In genomic region chr12:50111693-50112455, GRCh38 we compare ENCODE assay signal across 1 cellular context.
TF ChIP-seq lines count a peak whose summit lies in the region.

Gene COX14, plus strand, starts transcription at chr12:50112236. Its CDS starts 7,808 bp downstream, at chr12:50120044.

TF ChIP-seq in GM23338, 12 proteins besides CTCF, POLR2A, EP300 and RAD21 (continued from another document):
- TF ChIP-seq ZNF462 (CRISPR knock-in tag; IDR thresholded peaks at IDR 0.05): no peak
- TF ChIP-seq JUNB (IDR thresholded peaks at IDR 0.05; ENCODE audit: unreplicated experiment): no peak
- TF ChIP-seq ETS1 (IDR thresholded peaks at IDR 0.05): peak; percentile 79
- no peak for TF ChIP-seq NANOG (IDR thresholded peaks at IDR 0.05; ENCODE audit: borderline replicate concordance)
- peak; percentile 92 for TF ChIP-seq POLR2AphosphoS5 (IDR thresholded peaks at IDR 0.05; ENCODE audit: low read depth)
